In the genomic region with DNA sequence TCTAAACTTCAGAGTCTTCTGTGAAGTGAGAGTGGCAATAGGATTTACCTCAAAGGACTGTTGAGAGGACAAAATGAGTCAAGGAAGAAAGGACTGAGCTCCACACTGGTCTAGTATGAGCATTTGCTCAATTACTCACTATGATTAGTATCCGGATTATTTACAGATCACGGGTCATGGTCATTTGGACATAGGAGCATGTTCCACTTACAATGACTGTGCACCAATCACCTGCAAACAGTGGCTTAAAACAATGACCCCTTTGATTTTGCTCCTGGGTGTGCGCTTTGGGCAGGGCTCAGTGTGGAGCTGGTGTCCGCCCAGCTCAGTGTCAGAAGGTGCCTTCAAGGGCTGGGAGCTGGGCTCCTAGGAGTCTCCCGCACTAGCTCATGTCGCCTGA, we compare ENCODE assay signal across 16 cellular contexts.
DNase-seq lines count a peak whose midpoint lies in the region; ATAC-seq and TF ChIP-seq lines count a peak whose summit lies in the region.
"Had no signal": no experiment of that assay in that cellular context is flagged by ENCODE, and none has a peak within 500 bp of the region (broad histone marks: within the 10 kb centered on the region; RNA-seq: fewer than 3 reads in every experiment).

No MANE protein-coding gene starts in this region.

- H2BK12ac ChIP-seq in neuronal stem cell (ENCODE audit: low read length) = no peak overlapping the region

- H3K9ac ChIP-seq in PC-3 (ENCODE audit: low read length) (no peak overlapping the region), neuronal stem cell (ENCODE audit: low read depth, low read length, poor library complexity) (no peak overlapping the region)

- BruUV-seq in PC-3 (replicated peaks; lab: Mats Ljungman, UMichigan) = no TSS peak

- H3K36me3 ChIP-seq in PC-3 (ENCODE audit: low read depth, low read length) = no peaks in the 10 kb centered on the region
- H3K36me3 ChIP-seq in neuronal stem cell (replicated peaks in 1 of 2; ENCODE audit: control insufficient read depth in 2 of 2, insufficient read depth in 2 of 2, low read length in 2 of 2) = no peaks in the 10 kb centered on the region
- H3K36me3 ChIP-seq in mucosa of descending colon (ENCODE audit: low read depth) = no peaks in the 10 kb centered on the region

- H2BK15ac ChIP-seq in neuronal stem cell (ENCODE audit: low read length) = peak overlapping the region; percentile 59

- H2AK5ac ChIP-seq in neuronal stem cell (ENCODE audit: low read depth, low read length) = no peak overlapping the region

- no peaks in the 10 kb centered on the region for H3K79me2 ChIP-seq in PC-3 (ENCODE audit: low read length)

- H3K18ac ChIP-seq in neuronal stem cell (ENCODE audit: low read length) = peak overlapping the region; percentile 32

- no peak for TF ChIP-seq CTCF in PC-3 (conservative IDR thresholded peaks at IDR 0.05; ENCODE audit: low read depth, low read length)
- no peak for TF ChIP-seq CTCF in mucosa of descending colon (IDR thresholded peaks at IDR 0.05)

- H3K27me3 ChIP-seq in PC-3 (ENCODE audit: low read length) = no peaks in the 10 kb centered on the region
- H3K27me3 ChIP-seq in neuronal stem cell (ENCODE audit: control insufficient read depth in 3 of 3, insufficient read depth in 3 of 3, low read depth in 1 of 3, low read length in 3 of 3) = no peaks in the 10 kb centered on the region

- no peak overlapping the region for H3K14ac ChIP-seq in neuronal stem cell (ENCODE audit: low read length)

- no peak overlapping the region for H3K4ac ChIP-seq in neuronal stem cell (ENCODE audit: low read length)

- intact Hi-C loops in PC-3 (cut with micrococcal nuclease) (no loop called here), mucosa of descending colon (cut with DNase I, micrococcal nuclease) (no loop called here)

- DNase-seq in activated effector memory CD4-positive, alpha-beta T cell treated with anti-CD3 and anti-CD28 coated beads, Interleukin-2, amount 50 U/mL, for 16 hours = peak; percentile 9
- DNase-seq in activated effector memory CD4-positive, alpha-beta T cell treated with Interleukin-2 at 50 U/mL for 16 hours = no peak
- DNase-seq in PC-3 (peak; percentile 11), neuronal stem cell (ENCODE audit: low spot score) (no peak), mucosa of descending colon (no peak)
- DNase-seq in activated CD4-positive, CD25-positive, alpha-beta regulatory T cell treated with anti-CD3 and anti-CD28 coated beads, Interleukin-2, amount 50 U/mL, for 72 hours = no peak
- DNase-seq: AML-193; CD4-positive, alpha-beta T cell; DMS153; DMS79; GF-D8; HCEC 1CT had no signal

- ATAC-seq in PC-3 (no peak), GM21423 (IDR thresholded peaks at IDR 0.05; ENCODE audit: unreplicated experiment) (no peak), mucosa of descending colon (no peak)
- ATAC-seq: A549 had no signal

- H2AFZ ChIP-seq in PC-3 (ENCODE audit: low read length) (no peak overlapping the region), neuronal stem cell (ENCODE audit: low read length) (no peak overlapping the region)

- H3K27ac ChIP-seq in PC-3 (ENCODE audit: low read length) (peak overlapping the region; percentile 43), neuronal stem cell (replicated peaks; ENCODE audit: low read length) (no peak overlapping the region)
- H3K27ac ChIP-seq: 22Rv1, A549, C4-2B had no signal

- H3K9me2 ChIP-seq in PC-3 (replicated peaks; ENCODE audit: low read length) = no peaks in the 10 kb centered on the region

- no peak overlapping the region for H3K23ac ChIP-seq in neuronal stem cell (ENCODE audit: low read depth, low read length, poor library complexity)

- CTCF ChIA-PET in PC-3 (lab: Charles Lee) = no interaction called here

- H3F3A ChIP-seq in PC-3 (ENCODE audit: low read length, unreplicated experiment) = no peaks in the 10 kb centered on the region

- no CpG with 5 or more reads among the region's 6 CpGs for WGBS in neuronal stem cell (ENCODE audit: extremely low coverage in 2 of 2, insufficient read length in 2 of 2, insufficient replicate concordance in 1 of 2), 2 donors

- H3K4me3 ChIP-seq in PC-3 (ENCODE audit: low read length) = no peak overlapping the region
- H3K4me3 ChIP-seq in neuronal stem cell (ENCODE audit: low read length in 2 of 2) = no peak overlapping the region
- H3K4me3 ChIP-seq in mucosa of descending colon = no peak overlapping the region
- H3K4me3 ChIP-seq: A549 had no signal

- no peak overlapping the region for H2BK120ac ChIP-seq in neuronal stem cell (ENCODE audit: low read depth, low read length)

- no peaks in the 10 kb centered on the region for H4K20me1 ChIP-seq in PC-3 (ENCODE audit: low read length)

- no peak overlapping the region for H2BK5ac ChIP-seq in neuronal stem cell (ENCODE audit: low read length)

- H3K9me3 ChIP-seq in PC-3 (ENCODE audit: low read length) (no peaks in the 10 kb centered on the region), neuronal stem cell (replicated peaks in 1 of 2; ENCODE audit: control insufficient read depth in 2 of 2, insufficient read depth in 1 of 2, low read depth in 1 of 2, low read length in 2 of 2) (no peaks in the 10 kb centered on the region), mucosa of descending colon (peaks cover under 1% of the 10 kb centered on the region)
- H3K9me3 ChIP-seq: A549 had no signal

- POLR2A ChIA-PET in PC-3 (lab: Charles Lee; ENCODE audit: unreplicated experiment) = no interaction called here

- no peak overlapping the region for H4K8ac ChIP-seq in neuronal stem cell (ENCODE audit: low read depth, low read length)

- no peak overlapping the region for H3K4me2 ChIP-seq in PC-3 (ENCODE audit: low read length)
- no peak overlapping the region for H3K4me2 ChIP-seq in neuronal stem cell (ENCODE audit: insufficient read depth, low read length, poor library complexity, severe bottlenecking)
- H3K4me2 ChIP-seq: A549 had no signal

- H3K4me1 ChIP-seq in PC-3 (ENCODE audit: insufficient read depth, low read length) (no peaks in the 10 kb centered on the region), neuronal stem cell (ENCODE audit: control insufficient read depth in 2 of 2, insufficient read depth in 1 of 2, low read depth in 1 of 2, low read length in 2 of 2) (peaks cover 0 to 2% of the 10 kb centered on the region in 2 donors), mucosa of descending colon (ENCODE audit: low read depth) (no peaks in the 10 kb centered on the region)
- H3K4me1 ChIP-seq: A549 had no signal

- H4K91ac ChIP-seq in neuronal stem cell (ENCODE audit: low read depth, low read length, poor library complexity) = no peak overlapping the region

- H3K79me1 ChIP-seq in neuronal stem cell (ENCODE audit: low read depth, low read length) = no peaks in the 10 kb centered on the region

Comparison
In these comparisons a context has a peak if more than half of its experiments do, and no peak if none do; other contexts are left out.
1. DNase-seq: peak in activated effector memory CD4-positive, alpha-beta T cell treated with anti-CD3 and anti-CD28 coated beads, Interleukin-2, amount 50 U/mL, for 16 hours (single experiment) and PC-3 (single experiment); none in activated effector memory CD4-positive, alpha-beta T cell treated with Interleukin-2 at 50 U/mL for 16 hours (single experiment), neuronal stem cell (single experiment), activated CD4-positive, CD25-positive, alpha-beta regulatory T cell treated with anti-CD3 and anti-CD28 coated beads, Interleukin-2, amount 50 U/mL, for 72 hours (single experiment) and mucosa of descending colon (0 of 3).